9 cellular contexts compared by ENCODE assay signal in the genomic region with DNA sequence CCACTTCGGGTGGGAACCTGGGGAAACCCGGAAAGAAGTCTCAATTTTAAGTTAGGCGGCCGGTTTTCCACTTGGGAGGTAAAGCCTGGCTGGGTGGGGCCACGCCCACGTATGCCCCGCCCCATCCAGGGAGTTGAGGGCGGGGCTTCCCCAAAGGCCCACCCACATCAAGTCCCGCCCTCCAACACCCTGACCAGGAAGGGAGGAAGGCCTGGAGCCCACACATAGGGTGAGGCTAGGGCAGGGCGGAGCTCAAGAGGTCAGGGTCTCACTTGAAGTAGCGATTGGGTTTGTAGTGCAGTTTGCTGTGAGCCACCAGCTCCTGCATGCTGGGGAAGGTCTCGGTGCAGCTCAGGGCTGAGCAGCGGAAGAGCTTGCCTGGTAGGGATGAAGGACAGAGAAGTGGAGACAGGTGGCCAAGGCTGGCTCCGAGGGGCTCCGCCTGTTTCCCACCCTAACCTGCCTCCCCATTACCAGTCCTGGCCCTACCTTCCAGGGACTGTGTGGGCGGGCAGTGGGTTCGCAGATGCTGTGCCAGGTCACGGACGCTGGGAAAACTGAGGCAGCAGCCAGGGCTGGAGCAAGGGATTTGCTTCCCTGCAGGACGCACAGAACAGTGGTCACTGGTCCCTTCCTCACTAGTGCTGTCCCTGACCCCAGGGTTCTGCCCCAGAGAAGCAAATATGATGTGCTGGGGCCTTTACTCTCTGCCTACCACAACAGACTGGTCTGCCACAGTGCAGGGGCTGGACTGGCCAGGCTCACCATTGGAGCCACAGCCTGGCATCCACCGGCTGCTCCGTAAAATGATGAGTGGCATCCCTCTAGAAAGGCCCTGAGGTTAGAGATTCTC. TPM values are rescaled to one million over a fixed set of nuclear protein-coding genes. Genes with fewer than 3 reads are reported as not detected.
DNase-seq lines count a peak whose midpoint lies in the region; ATAC-seq, FAIRE-seq and TF ChIP-seq lines count a peak whose summit lies in the region.
"Had no signal": no experiment of that assay in that cellular context is flagged by ENCODE, and none has a peak within 500 bp of the region (broad histone marks: within the 10 kb centered on the region; RNA-seq: fewer than 3 reads in every experiment).

No MANE protein-coding gene starts in this region.

- POLR2A ChIA-PET in A673 (lab: Charles Lee; ENCODE audit: low non-redundant PET): no interaction called here
- POLR2A ChIA-PET in T-cell (lab: Charles Lee): interaction anchor here in 1 of 2 donors (0.5 to 0.6 kb wide), 2 partner anchors 12 to 31 kb away, joined by 3 to 10 read pairs; no protein-coding TSS in a partner anchor

- H3K27me3 ChIP-seq in A673 (replicated peaks; ENCODE audit: insufficient read depth, low read depth, low read length, poor library complexity): no peaks in the 10 kb centered on the region

- no peaks in the 10 kb centered on the region for H3K9me3 ChIP-seq in A673 (ENCODE audit: low read depth, low read length, poor library complexity, severe bottlenecking)

- no TSS peak for BruUV-seq in A673 (replicated peaks; lab: Mats Ljungman, UMichigan)

- H3K4me3 Mint-ChIP-seq in T-cell: peak overlapping the region in 2 of 3 donors; percentile 49 to 52

- no peak for FAIRE-seq in urothelium cell line (lab: Jason Lieb, UNC)
- FAIRE-seq: endometrium had no signal

- TF ChIP-seq CTCF in A673 (conservative IDR thresholded peaks at IDR 0.05; ENCODE audit: low read depth, low read length) (no peak), GM13976 (IDR thresholded peaks at IDR 0.05; ENCODE audit: borderline replicate concordance, control extremely low read depth, extremely low read depth, insufficient read depth, missing control alignments) (no peak)

- ATAC-seq in T-cell (replicated peaks in 1 of 4) (no peak), HG02610 (IDR thresholded peaks at IDR 0.05; ENCODE audit: unreplicated experiment) (no peak), GM19463 (IDR thresholded peaks at IDR 0.05; ENCODE audit: unreplicated experiment) (no peak)

- DNase-seq in A673 (ENCODE audit: low spot score) (peak; percentile 49), GM13976 (ENCODE audit: low spot score) (peak; percentile 57), T-cell (no peak), germinal center (ENCODE audit: low spot score) (peak; percentile 30), urothelium cell line (ENCODE audit: low spot score) (peak; percentile 20), foreskin melanocyte (no peak)

- no peaks in the 10 kb centered on the region for H3K9me3 Mint-ChIP-seq in T-cell

- no peaks in the 10 kb centered on the region for H3K27me3 Mint-ChIP-seq in T-cell

- no peaks in the 10 kb centered on the region for H3K36me3 Mint-ChIP-seq in T-cell

- peaks cover 11% of the 10 kb centered on the region for H3K36me3 ChIP-seq in A673 (ENCODE audit: insufficient read depth, low read length, poor library complexity, severe bottlenecking)

- H3K4me1 ChIP-seq in A673 (ENCODE audit: insufficient read depth, low read length, poor library complexity, severe bottlenecking): peaks cover 17% of the 10 kb centered on the region

- H3K27ac ChIP-seq in A673 (ENCODE audit: low read depth, low read length, poor library complexity, severe bottlenecking): peak overlapping the region; percentile 100

- in situ Hi-C loops in GM13976 (cut with MboI; ENCODE audit: low sequenced_read_pairs, unreplicated experiment): no loop called here

- peaks cover 38 to 46% (median 41%) of the 10 kb centered on the region in 3 donors for H3K4me1 Mint-ChIP-seq in T-cell

- intact Hi-C loops in A673 (cut with micrococcal nuclease; ENCODE audit: unreplicated experiment): no loop called here

- CTCF ChIA-PET in A673 (lab: Charles Lee): no interaction called here
- CTCF ChIA-PET in T-cell (lab: Charles Lee): no interaction called here

- peak overlapping the region; percentile 86 to 87 for H3K27ac Mint-ChIP-seq in T-cell

- H3K4me3 ChIP-seq in A673 (ENCODE audit: low read depth, low read length, poor library complexity, severe bottlenecking): no peak overlapping the region

RNA-seq across cellular contexts. Expression of a gene that starts 1.6 kb away (rescaled TPM):
- total RNA-seq in A673 (2021) (26.0 and 26.7 TPM in 2 replicates), T-cell (10 to 100 TPM; 34.4 to 78.6 (median 67.2) TPM)

RNA-seq across cellular contexts. Expression of a gene that starts 9.9 kb away (rescaled TPM):
- total RNA-seq in A673 (2021) (0.42 and 0.49 TPM in 2 replicates), T-cell (1 to 10 TPM; 2.2 to 5.1 (median 3.8) TPM)

Comparison
In these comparisons a context has a peak if more than half of its experiments do, and no peak if none do; other contexts are left out.
1. DNase-seq: peak in A673 (single experiment), GM13976 (single experiment), germinal center (single experiment) and urothelium cell line (single experiment); none in T-cell (0 of 34) and foreskin melanocyte (single experiment).